Comparison of ENCODE assay signal across 1 cellular context in genomic region chr18:63249781-63250180, GRCh38.
TF ChIP-seq lines count a peak whose summit lies in the region.

No MANE protein-coding gene starts in this region.

TF ChIP-seq in HepG2, 621 proteins besides CTCF, POLR2A, EP300 and RAD21 (continued from another document):
- TF ChIP-seq ZNF513 (CRISPR knock-in tag; conservative IDR thresholded peaks at IDR 0.05), result no peak
- no peak for TF ChIP-seq HHEX (CRISPR knock-in tag; IDR thresholded peaks at IDR 0.05)
- TF ChIP-seq YEATS4 (CRISPR knock-in tag; IDR thresholded peaks at IDR 0.05; ENCODE audit: borderline replicate concordance), result no peak
- TF ChIP-seq NR2F2 (IDR thresholded peaks at IDR 0.05; ENCODE audit: borderline replicate concordance, low read depth), result no peak
- TF ChIP-seq ZXDC (CRISPR knock-in tag; IDR thresholded peaks at IDR 0.05), result no peak
- no peak for TF ChIP-seq CERS6 (CRISPR knock-in tag; IDR thresholded peaks at IDR 0.05)
TF ChIP-seq in HepG2: peak in this region for 0.
